ENCODE assay signal across 22 cellular contexts in the genomic region with DNA sequence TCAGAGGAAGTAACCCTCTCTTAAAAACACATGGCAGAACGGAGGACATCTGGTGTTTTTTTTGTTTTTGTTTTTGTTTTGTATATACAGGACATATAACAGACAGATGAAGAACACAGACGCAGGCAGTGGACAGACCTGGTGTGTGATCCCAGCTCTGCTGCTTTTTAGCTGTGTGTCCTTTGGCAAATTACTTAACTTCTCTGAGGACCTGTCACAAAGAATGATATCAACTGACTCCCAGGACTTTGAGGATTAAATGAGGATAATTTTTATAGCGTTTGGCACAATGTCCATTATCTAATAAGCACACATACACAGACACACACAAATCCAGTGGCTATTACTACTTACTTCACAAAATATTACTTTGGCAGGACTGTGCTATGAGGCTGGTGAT. TPM values are rescaled to one million over a fixed set of nuclear protein-coding genes. Genes with fewer than 3 reads are reported as not detected.
"Had no signal": no experiment of that assay in that cellular context is flagged by ENCODE, and none has a peak within 500 bp of the region (broad histone marks: within the 10 kb centered on the region; RNA-seq: fewer than 3 reads in every experiment).

No MANE protein-coding gene starts in this region.

- H3K4me3 ChIP-seq: psoas muscle, right lobe of liver, stomach, testis, upper lobe of right lung had no signal

- H3K27ac ChIP-seq: psoas muscle, right lobe of liver, SK-N-MC, testis, upper lobe of right lung, WERI-Rb-1 had no signal

- H3K36me3 ChIP-seq: esophagus muscularis mucosa, right lobe of liver, stomach, upper lobe of right lung, WERI-Rb-1 had no signal

- H3K4me3 Mint-ChIP-seq: mesothelial cell of epicardium, neural crest cell had no signal

- H3K4me1 ChIP-seq: psoas muscle, right lobe of liver, testis had no signal

- H3K27me3 ChIP-seq: esophagus muscularis mucosa, right lobe of liver, testis, upper lobe of right lung had no signal

- H3K36me3 Mint-ChIP-seq: activated naive CD8-positive, alpha-beta T cell; mesothelial cell of epicardium; stimulated activated effector memory CD8-positive, alpha-beta T cell treated with anti-CD3 and anti-CD28 coated beads, Interleukin-12 subunit alpha, Interleukin-12 subunit beta, amount 100 ng/mL, for 72 hours had no signal

- DNase-seq: activated CD4-positive, alpha-beta T cell treated with anti-CD3 and anti-CD28 coated beads for 1 hour; activated CD8-positive, alpha-beta memory T cell treated with anti-CD3 and anti-CD28 coated beads for 24 hours; activated gamma-delta T cell; cerebellar nuclear complex; cortex of kidney; psoas muscle; right lobe of liver; stimulated activated CD4-positive, alpha-beta T cell treated with anti-CD3 and anti-CD28 coated beads, Interleukin-4, amount 100 ng/mL, for 24 hours; stomach; testis; upper lobe of right lung; WERI-Rb-1 had no signal

- H3K27ac Mint-ChIP-seq: activated naive CD8-positive, alpha-beta T cell; stimulated activated effector memory CD8-positive, alpha-beta T cell treated with anti-CD3 and anti-CD28 coated beads, Interleukin-12 subunit alpha, Interleukin-12 subunit beta, amount 100 ng/mL, for 72 hours had no signal

- ATAC-seq: upper lobe of right lung had no signal

- H3K9me3 Mint-ChIP-seq: mesothelial cell of epicardium; neural crest cell; stimulated activated effector memory CD8-positive, alpha-beta T cell treated with anti-CD3 and anti-CD28 coated beads, Interleukin-12 subunit alpha, Interleukin-12 subunit beta, amount 100 ng/mL, for 72 hours had no signal

- H3K9me3 ChIP-seq: esophagus muscularis mucosa, psoas muscle, right lobe of liver, stomach, testis, upper lobe of right lung had no signal

- FAIRE-seq: keratinocyte had no signal

RNA-seq across cellular contexts. Expression of a gene that starts 3.9 kb away (rescaled TPM):
- total RNA-seq: lung microvascular endothelial cell; osteocyte; psoas muscle; T-helper 2 cell treated with Interferon-gamma antibody and Interleukin-4, amounts not matched to agents 100 ng/mL and 5 ng/mL, for 36 hours; upper lobe of right lung had no signal
- polyA plus RNA-seq: keratinocyte had no signal
